Comparison of ENCODE assay signal across 8 cellular contexts in genomic region chr17:16406742-16407674, GRCh38. TPM values are rescaled to one million over a fixed set of nuclear protein-coding genes. Genes with fewer than 3 reads are reported as not detected.
A peak's percentile ranks its signal among the peaks of the same experiment; 100 is the strongest.
DNase-seq lines count a peak whose midpoint lies in the region; FAIRE-seq and TF ChIP-seq lines count a peak whose summit lies in the region.

No MANE protein-coding gene starts in this region.

- TF ChIP-seq CTCF in fibroblast of the aortic adventitia (IDR thresholded peaks at IDR 0.05; ENCODE audit: insufficient read depth, low read length), result no peak
- no peak for TF ChIP-seq CTCF in D721Med (IDR thresholded peaks at IDR 0.05; ENCODE audit: insufficient read depth, missing control alignments)

- H3K27ac Mint-ChIP-seq in activated CD4-positive, alpha-beta T cell treated with anti-CD3 and anti-CD28 coated beads, Interleukin-2, amount 10 ng/mL, durations not matched to agents 7 days and 5 days, result no peak overlapping the region

- peak overlapping the region; percentile 86 for H3K9ac ChIP-seq in neuronal stem cell (ENCODE audit: low read depth, low read length, poor library complexity)

- peak overlapping the region; percentile 26 for H2BK5ac ChIP-seq in neuronal stem cell (ENCODE audit: low read length)

- H2BK15ac ChIP-seq in neuronal stem cell (ENCODE audit: low read length), result peak overlapping the region; percentile 62

- POLR2A ChIA-PET in activated CD4-positive, alpha-beta T cell treated with anti-CD3 and anti-CD28 coated beads, Interleukin-2, amount 10 ng/mL, durations not matched to agents 7 days and 5 days (lab: Charles Lee), result no interaction called here

- H3K9me3 Mint-ChIP-seq in activated CD4-positive, alpha-beta T cell treated with anti-CD3 and anti-CD28 coated beads, Interleukin-2, amount 10 ng/mL, durations not matched to agents 7 days and 5 days, result no peaks in the 10 kb centered on the region

- H3K9me3 ChIP-seq in neuronal stem cell (replicated peaks in 1 of 2; ENCODE audit: control insufficient read depth in 2 of 2, insufficient read depth in 1 of 2, low read depth in 1 of 2, low read length in 2 of 2), result no peaks in the 10 kb centered on the region

- in situ Hi-C loops in SK-MEL-5 (cut with HindIII; ENCODE audit: low pct_unique_long_range_greater_than_20kb, low sequenced_read_pairs), result no loop called here

- H3K27me3 Mint-ChIP-seq in activated CD4-positive, alpha-beta T cell treated with anti-CD3 and anti-CD28 coated beads, Interleukin-2, amount 10 ng/mL, durations not matched to agents 7 days and 5 days, result peaks cover 16% of the 10 kb centered on the region

- H3K23ac ChIP-seq in neuronal stem cell (ENCODE audit: low read depth, low read length, poor library complexity), result no peak overlapping the region

- H3K27me3 ChIP-seq in neuronal stem cell (ENCODE audit: control insufficient read depth in 3 of 3, insufficient read depth in 3 of 3, low read depth in 1 of 3, low read length in 3 of 3), result no peaks in the 10 kb centered on the region

- H3K4me2 ChIP-seq in neuronal stem cell (ENCODE audit: insufficient read depth, low read length, poor library complexity, severe bottlenecking), result peak overlapping the region; percentile 91

- peak overlapping the region; percentile 100 for H3K18ac ChIP-seq in neuronal stem cell (ENCODE audit: low read length)

- peak overlapping the region; percentile 98 for H4K8ac ChIP-seq in neuronal stem cell (ENCODE audit: low read depth, low read length)

- H3K4me3 Mint-ChIP-seq in activated CD4-positive, alpha-beta T cell treated with anti-CD3 and anti-CD28 coated beads, Interleukin-2, amount 10 ng/mL, durations not matched to agents 7 days and 5 days, result no peak overlapping the region

- no peak overlapping the region for H4K91ac ChIP-seq in neuronal stem cell (ENCODE audit: low read depth, low read length, poor library complexity)

- peak overlapping the region; percentile 73 for H2BK12ac ChIP-seq in neuronal stem cell (ENCODE audit: low read length)

- H3K36me3 ChIP-seq in neuronal stem cell (replicated peaks in 1 of 2; ENCODE audit: control insufficient read depth in 2 of 2, insufficient read depth in 2 of 2, low read length in 2 of 2), result no peaks in the 10 kb centered on the region

- H3K4me1 ChIP-seq in neuronal stem cell (ENCODE audit: control insufficient read depth in 2 of 2, insufficient read depth in 1 of 2, low read depth in 1 of 2, low read length in 2 of 2), result peaks cover 0 to 5% of the 10 kb centered on the region in 2 donors

- H3K4ac ChIP-seq in neuronal stem cell (ENCODE audit: low read length), result peak overlapping the region; percentile 76

- H2AK5ac ChIP-seq in neuronal stem cell (ENCODE audit: low read depth, low read length), result no peak overlapping the region

- peak; percentile 18 to 31 for DNase-seq in activated CD4-positive, alpha-beta T cell treated with anti-CD3 and anti-CD28 coated beads, Interleukin-2, amount 50 U/mL, for 48 hours
- no peak for DNase-seq in activated CD4-positive, alpha-beta T cell treated with anti-CD3 and anti-CD28 coated beads, Interleukin-2, amount 10 ng/mL, durations not matched to agents 7 days and 5 days
- DNase-seq in SK-MEL-5 (ENCODE audit: low read depth, low spot score), result peak; percentile 26
- no peak for DNase-seq in fibroblast of the aortic adventitia (ENCODE audit: low read depth)
- DNase-seq in neuronal stem cell (ENCODE audit: low spot score), result peak; percentile 61
- no peak for DNase-seq in NAMALWA (ENCODE audit: low spot score)
- no peak for DNase-seq in DMS153 (lab: John Stamatoyannopoulos, UW)
- DNase-seq in D721Med (ENCODE audit: insufficient read length, low spot score), result no peak

- no peak for FAIRE-seq in D721Med (lab: Jason Lieb, UNC)

- H3K79me1 ChIP-seq in neuronal stem cell (ENCODE audit: low read depth, low read length), result no peaks in the 10 kb centered on the region

- H2AFZ ChIP-seq in neuronal stem cell (ENCODE audit: low read length), result peak overlapping the region; percentile 100

- WGBS in neuronal stem cell (ENCODE audit: extremely low coverage in 2 of 2, insufficient read length in 2 of 2, insufficient replicate concordance in 1 of 2), 2 donors, result no CpG with 5 or more reads among the region's 67 CpGs

- CTCF ChIA-PET in activated CD4-positive, alpha-beta T cell treated with anti-CD3 and anti-CD28 coated beads, Interleukin-2, amount 10 ng/mL, durations not matched to agents 7 days and 5 days (lab: Charles Lee), result interaction anchor here (1.5 kb wide), 1 partner anchor 11 kb away, joined by 4 read pairs; no protein-coding TSS in a partner anchor

- H3K4me3 ChIP-seq in fibroblast of the aortic adventitia (ENCODE audit: low read depth, low read length) (peak overlapping the region; percentile 62), neuronal stem cell (ENCODE audit: low read length in 2 of 2) (peak overlapping the region; percentile 45 to 83)

- no peaks in the 10 kb centered on the region for H3K36me3 Mint-ChIP-seq in activated CD4-positive, alpha-beta T cell treated with anti-CD3 and anti-CD28 coated beads, Interleukin-2, amount 10 ng/mL, durations not matched to agents 7 days and 5 days (ENCODE audit: low read depth)

- peak overlapping the region; percentile 94 for H2BK120ac ChIP-seq in neuronal stem cell (ENCODE audit: low read depth, low read length)

- no peak overlapping the region for H3K14ac ChIP-seq in neuronal stem cell (ENCODE audit: low read length)

- peak overlapping the region; percentile 74 for H3K27ac ChIP-seq in neuronal stem cell (replicated peaks; ENCODE audit: low read length)

- peaks cover 7% of the 10 kb centered on the region for H3K4me1 Mint-ChIP-seq in activated CD4-positive, alpha-beta T cell treated with anti-CD3 and anti-CD28 coated beads, Interleukin-2, amount 10 ng/mL, durations not matched to agents 7 days and 5 days

RNA-seq across cellular contexts. Expression of gene TRPV2, which starts 8.4 kb away (rescaled TPM):
- 100 to 1,000 TPM; 114 to 134 TPM for total RNA-seq in activated CD4-positive, alpha-beta T cell treated with anti-CD3 and anti-CD28 coated beads, Interleukin-2, amount 10 ng/mL, durations not matched to agents 7 days and 5 days
- 208 and 236 TPM in 2 replicates for total RNA-seq in SK-MEL-5 (2014; rRNA removed; shearing (Covaris generic))
- polyA plus RNA-seq in SK-MEL-5 (2015; cell fraction: cytosol; rRNA removed), result 191 and 204 TPM in 2 replicates
- polyA plus RNA-seq in SK-MEL-5 (2015; cell fraction: nucleus; rRNA removed), result 139 and 188 TPM in 2 replicates
- 5.3 and 45.3 TPM in 2 replicates for total RNA-seq in fibroblast of the aortic adventitia (ENCODE audit: low replicate concordance)
- polyA plus RNA-seq in neuronal stem cell (2013, experiment 1 of 2), result 0.36 TPM
- 0.30 TPM for polyA plus RNA-seq in neuronal stem cell (2013, experiment 2 of 2)

RNA-seq across cellular contexts. Expression of gene UBB, which starts 26.1 kb away (rescaled TPM):
- 1,000 to 10,000 TPM; 1,415 to 1,539 TPM for total RNA-seq in activated CD4-positive, alpha-beta T cell treated with anti-CD3 and anti-CD28 coated beads, Interleukin-2, amount 10 ng/mL, durations not matched to agents 7 days and 5 days
- 7,095 and 8,296 TPM in 2 replicates for total RNA-seq in SK-MEL-5 (2014; rRNA removed; shearing (Covaris generic))
- 3,041 and 4,491 TPM in 2 replicates for polyA plus RNA-seq in SK-MEL-5 (2015; cell fraction: cytosol; rRNA removed)
- polyA plus RNA-seq in SK-MEL-5 (2015; cell fraction: nucleus; rRNA removed), result 448 and 525 TPM in 2 replicates
- total RNA-seq in fibroblast of the aortic adventitia (ENCODE audit: low replicate concordance), result 773 and 1,074 TPM in 2 replicates
- 3,085 TPM for polyA plus RNA-seq in neuronal stem cell (2013, experiment 1 of 2)
- polyA plus RNA-seq in neuronal stem cell (2013, experiment 2 of 2), result 3,088 TPM

RNA-seq across cellular contexts. Expression of gene CENPV, which starts 53.7 kb away (rescaled TPM):
- 10 to 100 TPM; 16.6 to 21.1 TPM for total RNA-seq in activated CD4-positive, alpha-beta T cell treated with anti-CD3 and anti-CD28 coated beads, Interleukin-2, amount 10 ng/mL, durations not matched to agents 7 days and 5 days
- total RNA-seq in SK-MEL-5 (2014; rRNA removed; shearing (Covaris generic)), result 3.5 and 7.2 TPM in 2 replicates
- 4.5 and 4.6 TPM in 2 replicates for polyA plus RNA-seq in SK-MEL-5 (2015; cell fraction: cytosol; rRNA removed)
- 7.5 and 16.7 TPM in 2 replicates for polyA plus RNA-seq in SK-MEL-5 (2015; cell fraction: nucleus; rRNA removed)
- 10.2 and 20.1 TPM in 2 replicates for total RNA-seq in fibroblast of the aortic adventitia (ENCODE audit: low replicate concordance)
- polyA plus RNA-seq in neuronal stem cell (2013, experiment 1 of 2), result 736 TPM
- 716 TPM for polyA plus RNA-seq in neuronal stem cell (2013, experiment 2 of 2)

Comparison
In these comparisons a context has a peak if more than half of its experiments do, and no peak if none do; other contexts are left out.
1. DNase-seq: peak in activated CD4-positive, alpha-beta T cell treated with anti-CD3 and anti-CD28 coated beads, Interleukin-2, amount 50 U/mL, for 48 hours (2 of 2), SK-MEL-5 (single experiment) and neuronal stem cell (single experiment); none in activated CD4-positive, alpha-beta T cell treated with anti-CD3 and anti-CD28 coated beads, Interleukin-2, amount 10 ng/mL, durations not matched to agents 7 days and 5 days (single experiment), fibroblast of the aortic adventitia (single experiment), NAMALWA (single experiment), DMS153 (single experiment) and D721Med (single experiment).